Comparison of ENCODE assay signal across 8 cellular contexts in the genomic region with DNA sequence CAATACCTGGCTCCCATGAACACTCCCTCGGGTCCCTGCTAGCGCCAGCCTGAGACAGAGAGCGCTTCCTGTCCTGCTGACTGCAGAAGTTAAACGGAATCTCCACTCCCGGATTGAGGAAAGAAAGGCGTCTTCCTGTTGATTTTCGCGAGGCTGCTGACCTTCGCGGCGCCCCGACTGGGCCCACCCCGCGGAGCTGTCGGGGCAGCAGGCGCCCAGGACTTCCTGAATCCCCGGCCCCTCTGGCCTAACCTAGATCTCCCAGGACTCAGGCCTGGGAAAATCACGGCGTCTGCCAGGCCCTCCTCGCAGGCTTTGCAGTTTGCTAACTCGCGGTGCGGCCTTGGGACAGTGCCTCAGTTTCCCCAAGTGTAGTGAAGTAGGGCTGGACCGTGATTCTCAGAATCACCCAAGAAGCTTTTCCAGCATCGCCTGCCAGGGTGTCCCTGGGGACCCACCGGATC.
A peak's percentile ranks its signal among the peaks of the same experiment; 100 is the strongest.
DNase-seq lines count a peak whose midpoint lies in the region; ATAC-seq, FAIRE-seq and TF ChIP-seq lines count a peak whose summit lies in the region.

No MANE protein-coding gene starts in this region.

- peaks cover 8% of the 10 kb centered on the region; the same call in 1 of the 2 replicates for H3K27me3 ChIP-seq in HUES48 (ENCODE audit: control insufficient read depth, insufficient read depth, low read length)
- no peaks in the 10 kb centered on the region for H3K27me3 ChIP-seq in breast epithelium

- FAIRE-seq in kidney (lab: Jason Lieb, UNC): no peak

- H3K36me3 Mint-ChIP-seq in stimulated activated effector memory CD8-positive, alpha-beta T cell treated with anti-CD3 and anti-CD28 coated beads, Interleukin-12 subunit alpha, Interleukin-12 subunit beta, amount 100 ng/mL, for 72 hours: no peaks in the 10 kb centered on the region

- H3K4me3 ChIP-seq in HUES48 (ENCODE audit: low read depth, low read length) (peak overlapping the region; percentile 61), breast epithelium (peak overlapping the region; percentile 45 to 78 (median 65)), kidney (ENCODE audit: low read length in 2 of 2) (peak overlapping the region; percentile 63 to 68)

- H3K9ac ChIP-seq in HUES48 (ENCODE audit: low read depth, low read length) (peak overlapping the region; percentile 33; the same call in 1 of the 2 replicates), kidney (ENCODE audit: low read length in 2 of 2) (peak overlapping the region; percentile 69 to 88)

- H3K36me3 ChIP-seq in HUES48 (ENCODE audit: control insufficient read depth, insufficient read depth, low read length): no peaks in the 10 kb centered on the region
- H3K36me3 ChIP-seq in breast epithelium: no peaks in the 10 kb centered on the region
- no peaks in the 10 kb centered on the region for H3K36me3 ChIP-seq in kidney (ENCODE audit: control insufficient read depth in 1 of 2, insufficient read depth in 2 of 2, low read length in 2 of 2)

- peaks cover 18% of the 10 kb centered on the region for H3K4me1 ChIP-seq in HUES48 (ENCODE audit: control insufficient read depth, insufficient read depth, low read length)
- peaks cover 0 to 3% of the 10 kb centered on the region in 2 donors for H3K4me1 ChIP-seq in breast epithelium
- peaks cover 2 to 7% of the 10 kb centered on the region in 2 donors for H3K4me1 ChIP-seq in kidney (ENCODE audit: control insufficient read depth in 1 of 2, insufficient read depth in 1 of 2, low read depth in 1 of 2, low read length in 2 of 2)

- H3K9me3 Mint-ChIP-seq in stimulated activated effector memory CD8-positive, alpha-beta T cell treated with anti-CD3 and anti-CD28 coated beads, Interleukin-12 subunit alpha, Interleukin-12 subunit beta, amount 100 ng/mL, for 72 hours: no peaks in the 10 kb centered on the region

- intact Hi-C loops in breast epithelium (cut with DNase I; ENCODE audit: low total_unique reads) (no loop called here), kidney (cut with DNase I) (no loop called here)

- DNase-seq in breast epithelium (ENCODE audit: low spot score in 2 of 2) (peak in 1 of 2 donors; percentile 22), kidney (peak; percentile 80), medulla oblongata (ENCODE audit: extremely low spot score) (no peak), NCI-H2029 (lab: John Stamatoyannopoulos, UW) (no peak)
- DNase-seq in stimulated activated effector memory CD8-positive, alpha-beta T cell treated with anti-CD3 and anti-CD28 coated beads, Interleukin-12 subunit alpha, Interleukin-12 subunit beta, amount 100 ng/mL, for 72 hours (ENCODE audit: low spot score in 2 of 2): no peak

- no peaks in the 10 kb centered on the region for H3K4me1 Mint-ChIP-seq in stimulated activated effector memory CD8-positive, alpha-beta T cell treated with anti-CD3 and anti-CD28 coated beads, Interleukin-12 subunit alpha, Interleukin-12 subunit beta, amount 100 ng/mL, for 72 hours

- no peak for TF ChIP-seq POLR2A in breast epithelium (IDR thresholded peaks at IDR 0.05)

- TF ChIP-seq CTCF in breast epithelium (IDR thresholded peaks at IDR 0.05): no peak
- TF ChIP-seq CTCF in kidney (IDR thresholded peaks at IDR 0.05; ENCODE audit: borderline replicate concordance, extremely low read depth, insufficient read depth): no peak

- H3K27ac ChIP-seq in HUES48 (ENCODE audit: low read depth, low read length) (peak overlapping the region; percentile 88), breast epithelium (peak overlapping the region; percentile 89 to 93), kidney (ENCODE audit: low read depth in 2 of 2, low read length in 2 of 2) (peak overlapping the region; percentile 70 to 83)

- no peak for ATAC-seq in stimulated activated effector memory CD8-positive, alpha-beta T cell treated with anti-CD3 and anti-CD28 coated beads, Interleukin-12 subunit alpha, Interleukin-12 subunit beta, amount 100 ng/mL, for 72 hours
- ATAC-seq in HG02571 (IDR thresholded peaks at IDR 0.05; ENCODE audit: unreplicated experiment) (no peak), GM18498 (IDR thresholded peaks at IDR 0.05; ENCODE audit: unreplicated experiment) (no peak)

- H3K4me3 Mint-ChIP-seq in stimulated activated effector memory CD8-positive, alpha-beta T cell treated with anti-CD3 and anti-CD28 coated beads, Interleukin-12 subunit alpha, Interleukin-12 subunit beta, amount 100 ng/mL, for 72 hours: peak overlapping the region; percentile 55

- H3K9me3 ChIP-seq in HUES48 (ENCODE audit: control insufficient read depth, insufficient read depth, low read length): no peaks in the 10 kb centered on the region
- H3K9me3 ChIP-seq in breast epithelium: no peaks in the 10 kb centered on the region
- no peaks in the 10 kb centered on the region for H3K9me3 ChIP-seq in kidney (ENCODE audit: control insufficient read depth in 1 of 2, low read length in 2 of 2)

- H3K27ac Mint-ChIP-seq in stimulated activated effector memory CD8-positive, alpha-beta T cell treated with anti-CD3 and anti-CD28 coated beads, Interleukin-12 subunit alpha, Interleukin-12 subunit beta, amount 100 ng/mL, for 72 hours: no peak overlapping the region
